In the genomic region with DNA sequence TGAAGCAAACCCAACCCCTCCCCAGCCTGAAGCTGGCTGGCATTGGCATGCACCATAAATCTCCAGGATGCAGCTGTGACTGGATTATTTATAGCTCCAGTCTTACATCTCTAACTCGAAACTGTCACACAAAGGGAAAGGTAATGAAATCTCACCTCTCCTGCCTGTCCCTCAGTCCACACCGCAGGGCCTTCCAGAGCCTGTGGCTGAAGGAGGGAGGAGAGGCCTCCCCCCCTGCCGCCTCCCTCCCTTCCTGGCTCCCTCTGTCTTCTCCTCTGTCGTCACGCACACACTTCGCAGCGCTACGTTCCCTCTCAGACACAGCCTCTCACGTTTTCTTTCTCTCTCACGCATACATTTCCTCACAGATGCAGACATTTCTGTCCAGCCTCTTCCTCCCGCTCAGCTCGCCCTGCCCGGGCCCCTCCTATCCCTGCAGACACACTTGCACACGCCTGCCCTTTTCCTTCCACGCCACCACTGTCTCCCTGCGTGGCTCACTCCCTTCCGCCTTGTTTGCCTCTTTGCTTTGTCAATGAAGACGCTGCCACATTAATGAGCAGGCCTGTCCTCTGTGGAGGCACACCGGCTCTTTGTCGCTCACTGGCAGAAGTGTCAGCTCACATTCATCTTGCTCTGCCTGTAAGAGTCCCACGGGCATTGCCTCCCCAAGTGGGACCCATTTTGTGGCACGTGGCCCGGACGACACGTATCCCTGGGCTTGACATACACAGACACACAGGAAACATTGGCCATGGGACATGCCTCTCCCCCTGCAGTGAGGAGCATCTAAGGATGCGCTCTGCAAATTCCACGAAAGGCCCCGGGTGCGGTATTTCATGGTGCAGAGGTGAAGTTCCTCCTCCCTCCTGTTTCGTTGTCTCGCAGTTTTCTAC, we compare ENCODE assay signal across 8 cellular contexts. TPM values are rescaled to one million over a fixed set of nuclear protein-coding genes. Genes with fewer than 3 reads are reported as not detected.
DNase-seq lines count a peak whose midpoint lies in the region; ATAC-seq and TF ChIP-seq lines count a peak whose summit lies in the region.

No MANE protein-coding gene starts in this region.

- H3K4me3 ChIP-seq in fibroblast of villous mesenchyme (ENCODE audit: low read depth, low read length) (no peak overlapping the region), psoas muscle (peak overlapping the region; percentile 52)

- 23 to 37% (median 27%) methylated on average over 31 of the region's 31 CpGs for WGBS in psoas muscle, 3 donors

- no peaks in the 10 kb centered on the region for H3K27me3 ChIP-seq in psoas muscle (ENCODE audit: insufficient read depth in 3 of 3, low read length in 2 of 3)

- TF ChIP-seq CTCF in fibroblast of villous mesenchyme (IDR thresholded peaks at IDR 0.05; ENCODE audit: insufficient read depth, low read depth, low read length) (no peak), psoas muscle (IDR thresholded peaks at IDR 0.05) (no peak)

- H3K9me3 ChIP-seq in psoas muscle, result no peaks in the 10 kb centered on the region

- in situ Hi-C loops in G401 (cut with HindIII; ENCODE audit: low sequenced_read_pairs), result no loop called here

- peak overlapping the region; percentile 88 for H3K27ac ChIP-seq in psoas muscle

- intact Hi-C loops in psoas muscle (cut with DNase I), result no loop called here

- H3K4me1 ChIP-seq in psoas muscle, result peaks cover 34% of the 10 kb centered on the region

- DNase-seq in G401 (ENCODE audit: low spot score), result peak; percentile 66
- DNase-seq in RPMI7951 (ENCODE audit: low read depth), result peak; percentile 39
- DNase-seq in fibroblast of villous mesenchyme (ENCODE audit: low read depth), result peak; percentile 73
- DNase-seq in psoas muscle, result peak; percentile 55 to 80
- DNase-seq in NCI-H2029 treated with DMSO at 0.1 percent for 48 hours (lab: John Stamatoyannopoulos, UW), result no peak
- DNase-seq in GF-D8 (lab: John Stamatoyannopoulos, UW), result no peak

- H3K36me3 ChIP-seq in psoas muscle (ENCODE audit: insufficient read depth in 1 of 2, low read depth in 1 of 2), result no peaks in the 10 kb centered on the region

- ATAC-seq in HG03108 (IDR thresholded peaks at IDR 0.05; ENCODE audit: unreplicated experiment), result peak; percentile 34
- ATAC-seq in psoas muscle, result peak; percentile 91 to 94 (median 93)
- ATAC-seq in GM21528 (IDR thresholded peaks at IDR 0.05; ENCODE audit: low FRiP score, unreplicated experiment), result no peak

RNA-seq across cellular contexts. Expression of a gene that starts 27.9 kb away (rescaled TPM):
- total RNA-seq in G401 (2014; rRNA removed; shearing (Covaris generic)), result 57.2 and 59.4 TPM in 2 replicates
- 16.6 and 23.2 TPM in 2 replicates for total RNA-seq in RPMI7951 (2014; rRNA removed; shearing (Covaris generic))
- total RNA-seq in fibroblast of villous mesenchyme (40.2 and 44.1 TPM in 2 replicates), psoas muscle (10 to 100 TPM in 3 of 4 donors, 1 to 10 TPM in 1; 9.7 to 26.3 (median 21.7) TPM)
- polyA plus RNA-seq in psoas muscle, result 1 to 10 TPM; 3.8 to 9.5 (median 4.4) TPM

Comparison
In these comparisons a context has a peak if more than half of its experiments do, and no peak if none do; other contexts are left out.
1. DNase-seq: peak in G401 (single experiment), RPMI7951 (single experiment), fibroblast of villous mesenchyme (single experiment) and psoas muscle (2 of 2); none in NCI-H2029 treated with DMSO at 0.1 percent for 48 hours (single experiment) and GF-D8 (single experiment).